In the genomic region with DNA sequence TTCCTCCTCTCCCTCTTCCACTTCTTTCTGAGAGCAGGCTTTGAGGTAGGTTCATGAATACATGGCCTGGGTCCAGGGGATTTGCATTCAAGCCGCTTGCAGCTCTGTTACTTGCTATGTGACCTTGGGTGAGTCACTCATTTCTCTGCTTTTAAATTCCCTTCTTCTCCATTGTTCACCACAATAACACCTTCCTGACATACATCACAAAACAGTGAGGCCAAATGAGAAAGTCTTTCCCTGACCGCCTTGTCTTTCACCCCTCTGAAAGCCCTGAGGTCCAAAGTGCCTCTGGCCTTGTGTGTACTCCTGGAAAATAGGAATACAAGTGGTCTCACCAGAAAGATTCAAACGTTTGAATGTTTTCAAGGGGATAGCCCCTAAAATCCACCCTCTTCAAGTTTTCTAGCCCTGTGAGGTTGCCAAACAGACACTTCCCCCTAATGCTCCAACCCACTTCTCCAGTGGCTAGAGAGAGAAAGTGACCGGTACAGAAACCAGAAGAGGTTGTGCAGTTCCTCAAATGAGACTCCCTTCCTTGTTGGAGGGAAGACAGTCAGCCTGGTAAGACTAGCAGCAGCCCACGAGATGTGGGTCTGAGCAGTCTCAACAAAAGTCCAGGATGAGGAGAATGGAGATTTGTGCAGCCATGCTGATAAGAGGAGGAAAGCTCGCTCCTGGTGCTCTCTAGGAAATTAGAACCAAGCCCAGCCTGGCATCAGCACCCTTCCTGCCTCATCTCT, we compare ENCODE assay signal across 8 cellular contexts.
A peak's percentile ranks its signal among the peaks of the same experiment; 100 is the strongest.
DNase-seq lines count a peak whose midpoint lies in the region; ATAC-seq lines count a peak whose summit lies in the region.

No MANE protein-coding gene starts in this region.

- peak; percentile 44 for DNase-seq in activated naive CD4-positive, alpha-beta T cell treated with anti-CD3 and anti-CD28 coated beads for 36 hours
- no peak for DNase-seq in activated naive CD4-positive, alpha-beta T cell treated with Interleukin-2 at 50 U/mL for 16 hours
- no peak for DNase-seq in activated naive CD8-positive, alpha-beta T cell treated with anti-CD3 and anti-CD28 coated beads, Interleukin-2, amount 50 U/mL, for 24 hours
- DNase-seq in activated T-helper 2 cell treated with anti-CD3 and anti-CD28 coated beads, Interferon-gamma antibody, Interleukin-2, Interleukin-4, amounts not matched to agents 10 μg/mL and 5 μg/mL and 100 μg/mL, durations not matched to agents 14 hours and 24 hours and 36 hours (ENCODE audit: low spot score) = no peak
- DNase-seq in DMS153 (lab: John Stamatoyannopoulos, UW) = no peak

- CTCF ChIA-PET in activated naive CD4-positive, alpha-beta T cell treated with anti-CD3 and anti-CD28 coated beads for 36 hours (lab: Charles Lee) = no interaction called here

- H3K36me3 ChIP-seq in iPS-15b (ENCODE audit: control insufficient read depth, insufficient read depth, low read length) = no peaks in the 10 kb centered on the region

- no peaks in the 10 kb centered on the region for H3K36me3 Mint-ChIP-seq in activated naive CD4-positive, alpha-beta T cell treated with anti-CD3 and anti-CD28 coated beads for 36 hours (ENCODE audit: low read depth)
- H3K36me3 Mint-ChIP-seq in activated naive CD8-positive, alpha-beta T cell treated with anti-CD3 and anti-CD28 coated beads, Interleukin-2, amount 50 U/mL, for 24 hours (ENCODE audit: low read depth) = no peaks in the 10 kb centered on the region
- H3K36me3 Mint-ChIP-seq in activated T-helper 2 cell treated with anti-CD3 and anti-CD28 coated beads, Interferon-gamma antibody, Interleukin-2, Interleukin-4, amounts not matched to agents 10 μg/mL and 5 μg/mL and 100 μg/mL, durations not matched to agents 14 hours and 24 hours and 36 hours (ENCODE audit: low read depth) = no peaks in the 10 kb centered on the region

- H3K4me1 ChIP-seq in iPS-15b (ENCODE audit: control insufficient read depth, insufficient read depth, low read length) = peaks cover 9% of the 10 kb centered on the region

- peak overlapping the region; percentile 51 to 95 (median 83) for H3K27ac ChIP-seq in skin epidermis

- peak overlapping the region; percentile 37 for H3K27ac Mint-ChIP-seq in activated naive CD4-positive, alpha-beta T cell treated with anti-CD3 and anti-CD28 coated beads for 36 hours
- H3K27ac Mint-ChIP-seq in activated naive CD8-positive, alpha-beta T cell treated with anti-CD3 and anti-CD28 coated beads, Interleukin-2, amount 50 U/mL, for 24 hours = peak overlapping the region; percentile 62
- H3K27ac Mint-ChIP-seq in activated T-helper 2 cell treated with anti-CD3 and anti-CD28 coated beads, Interferon-gamma antibody, Interleukin-2, Interleukin-4, amounts not matched to agents 10 μg/mL and 5 μg/mL and 100 μg/mL, durations not matched to agents 14 hours and 24 hours and 36 hours = no peak overlapping the region

- no peaks in the 10 kb centered on the region for H3K9me3 Mint-ChIP-seq in activated naive CD4-positive, alpha-beta T cell treated with anti-CD3 and anti-CD28 coated beads for 36 hours
- no peaks in the 10 kb centered on the region for H3K9me3 Mint-ChIP-seq in activated naive CD8-positive, alpha-beta T cell treated with anti-CD3 and anti-CD28 coated beads, Interleukin-2, amount 50 U/mL, for 24 hours
- no peaks in the 10 kb centered on the region for H3K9me3 Mint-ChIP-seq in activated T-helper 2 cell treated with anti-CD3 and anti-CD28 coated beads, Interferon-gamma antibody, Interleukin-2, Interleukin-4, amounts not matched to agents 10 μg/mL and 5 μg/mL and 100 μg/mL, durations not matched to agents 14 hours and 24 hours and 36 hours

- H3K4me3 ChIP-seq in iPS-15b (ENCODE audit: low read depth, low read length) (peak overlapping the region; percentile 74), skin epidermis (peak overlapping the region in 2 of 7 experiments; percentile 8 to 29)

- intact Hi-C loops in activated naive CD4-positive, alpha-beta T cell treated with anti-CD3 and anti-CD28 coated beads for 36 hours (cut with micrococcal nuclease) = loop anchor here (2.0 kb wide), 1 partner anchor 364 kb away; no protein-coding TSS in a partner anchor
- intact Hi-C loops in activated T-helper 2 cell treated with anti-CD3 and anti-CD28 coated beads, Interferon-gamma antibody, Interleukin-2, Interleukin-4, amounts not matched to agents 10 μg/mL and 5 μg/mL and 100 μg/mL, durations not matched to agents 14 hours and 24 hours and 36 hours (cut with micrococcal nuclease) = no loop called here

- H3K9me3 ChIP-seq in iPS-15b (ENCODE audit: control insufficient read depth, insufficient read depth, low read length) = no peaks in the 10 kb centered on the region

- H3K4me3 Mint-ChIP-seq in activated naive CD4-positive, alpha-beta T cell treated with anti-CD3 and anti-CD28 coated beads for 36 hours = no peak overlapping the region
- no peak overlapping the region for H3K4me3 Mint-ChIP-seq in activated naive CD8-positive, alpha-beta T cell treated with anti-CD3 and anti-CD28 coated beads, Interleukin-2, amount 50 U/mL, for 24 hours
- no peak overlapping the region for H3K4me3 Mint-ChIP-seq in activated T-helper 2 cell treated with anti-CD3 and anti-CD28 coated beads, Interferon-gamma antibody, Interleukin-2, Interleukin-4, amounts not matched to agents 10 μg/mL and 5 μg/mL and 100 μg/mL, durations not matched to agents 14 hours and 24 hours and 36 hours (ENCODE audit: low read depth)

- peaks cover 35% of the 10 kb centered on the region for H3K4me1 Mint-ChIP-seq in activated naive CD4-positive, alpha-beta T cell treated with anti-CD3 and anti-CD28 coated beads for 36 hours (ENCODE audit: low read depth)
- H3K4me1 Mint-ChIP-seq in activated naive CD8-positive, alpha-beta T cell treated with anti-CD3 and anti-CD28 coated beads, Interleukin-2, amount 50 U/mL, for 24 hours = peaks cover 43% of the 10 kb centered on the region
- H3K4me1 Mint-ChIP-seq in activated T-helper 2 cell treated with anti-CD3 and anti-CD28 coated beads, Interferon-gamma antibody, Interleukin-2, Interleukin-4, amounts not matched to agents 10 μg/mL and 5 μg/mL and 100 μg/mL, durations not matched to agents 14 hours and 24 hours and 36 hours (ENCODE audit: low read depth) = peaks cover 39% of the 10 kb centered on the region

- H3K27me3 Mint-ChIP-seq in activated naive CD4-positive, alpha-beta T cell treated with anti-CD3 and anti-CD28 coated beads for 36 hours (ENCODE audit: low read depth) = peaks cover 15% of the 10 kb centered on the region
- H3K27me3 Mint-ChIP-seq in activated naive CD8-positive, alpha-beta T cell treated with anti-CD3 and anti-CD28 coated beads, Interleukin-2, amount 50 U/mL, for 24 hours = peaks cover 5% of the 10 kb centered on the region
- H3K27me3 Mint-ChIP-seq in activated T-helper 2 cell treated with anti-CD3 and anti-CD28 coated beads, Interferon-gamma antibody, Interleukin-2, Interleukin-4, amounts not matched to agents 10 μg/mL and 5 μg/mL and 100 μg/mL, durations not matched to agents 14 hours and 24 hours and 36 hours (ENCODE audit: low read depth) = peaks cover 15% of the 10 kb centered on the region

- peak; percentile 45 for ATAC-seq in activated naive CD8-positive, alpha-beta T cell treated with anti-CD3 and anti-CD28 coated beads, Interleukin-2, amount 50 U/mL, for 24 hours
- no peak for ATAC-seq in GM21529 (IDR thresholded peaks at IDR 0.05; ENCODE audit: unreplicated experiment)

- peaks cover 5% of the 10 kb centered on the region for H3K27me3 ChIP-seq in iPS-15b (ENCODE audit: control insufficient read depth, insufficient read depth, low read length)

- peak overlapping the region; percentile 38 for H3K9ac ChIP-seq in iPS-15b (ENCODE audit: low read depth, low read length)
